23 cellular contexts compared by ENCODE assay signal in genomic region chr9:80720579-80720978, GRCh38.
DNase-seq lines count a peak whose midpoint lies in the region; ATAC-seq, FAIRE-seq and TF ChIP-seq lines count a peak whose summit lies in the region.
"Had no signal": no experiment of that assay in that cellular context is flagged by ENCODE, and none has a peak within 500 bp of the region (broad histone marks: within the 10 kb centered on the region; RNA-seq: fewer than 3 reads in every experiment).

No MANE protein-coding gene starts in this region.

- no peak for FAIRE-seq in bronchial epithelial cell (lab: Jason Lieb, UNC)
- FAIRE-seq: A204.1, D721Med, GM12878, H54 had no signal

- H3K4me3 Mint-ChIP-seq in MCF 10A (ENCODE audit: unreplicated experiment), result no peak overlapping the region
- H3K4me3 Mint-ChIP-seq in naive thymus-derived CD4-positive, alpha-beta T cell, result no peak overlapping the region
- H3K4me3 Mint-ChIP-seq: CD14-positive monocyte; CD4-positive, alpha-beta T cell; CD8-positive, alpha-beta memory T cell; GM23338 had no signal

- no TSS peak for BruUV-seq in MCF 10A (replicated peaks; lab: Mats Ljungman, UMichigan)

- POLR2A ChIA-PET in MCF 10A (lab: Yijun Ruan, JAX), result interaction anchor here (0.5 to 1.1 kb wide), 2 partner anchors 12 to 27 kb away, joined by 3 read pairs; no protein-coding TSS in a partner anchor
- POLR2A ChIA-PET in naive thymus-derived CD4-positive, alpha-beta T cell (lab: Charles Lee), result no interaction called here

- no peaks in the 10 kb centered on the region for H3K36me3 Mint-ChIP-seq in MCF 10A (ENCODE audit: insufficient read depth, unreplicated experiment)
- H3K36me3 Mint-ChIP-seq in naive thymus-derived CD4-positive, alpha-beta T cell, result no peaks in the 10 kb centered on the region
- H3K36me3 Mint-ChIP-seq: CD14-positive monocyte; CD8-positive, alpha-beta memory T cell had no signal

- no peak overlapping the region for H3K4me3 ChIP-seq in breast epithelium
- H3K4me3 ChIP-seq in bronchial epithelial cell (ENCODE audit: low read depth, low read length), result no peak overlapping the region
- no peak overlapping the region for H3K4me3 ChIP-seq in naive thymus-derived CD4-positive, alpha-beta T cell (ENCODE audit: low read length)
- H3K4me3 ChIP-seq: BLaER1 treated with 17β-estradiol and CSF1 and Interleukin-3, amounts not matched to agents 10 nM and 100 nM; GM12878; GM23338; HAP-1 had no signal

- no peaks in the 10 kb centered on the region for H3K27me3 ChIP-seq in breast epithelium
- H3K27me3 ChIP-seq in bronchial epithelial cell (ENCODE audit: control insufficient read depth, insufficient read depth, low read length), result no peaks in the 10 kb centered on the region
- no peaks in the 10 kb centered on the region for H3K27me3 ChIP-seq in naive thymus-derived CD4-positive, alpha-beta T cell (ENCODE audit: control insufficient read depth in 2 of 2, insufficient read depth in 2 of 2, low read length in 2 of 2)
- H3K27me3 ChIP-seq: BE2C; BLaER1 treated with 17β-estradiol and CSF1 and Interleukin-3, amounts not matched to agents 10 nM and 100 nM had no signal

- H3K36me3 ChIP-seq in breast epithelium, result no peaks in the 10 kb centered on the region
- H3K36me3 ChIP-seq in bronchial epithelial cell (ENCODE audit: control insufficient read depth, insufficient read depth, low read length), result no peaks in the 10 kb centered on the region
- H3K36me3 ChIP-seq in naive thymus-derived CD4-positive, alpha-beta T cell (ENCODE audit: control insufficient read depth in 2 of 3, insufficient read depth in 3 of 3, low read length in 3 of 3), result no peaks in the 10 kb centered on the region
- H3K36me3 ChIP-seq: BE2C; BLaER1 treated with 17β-estradiol and CSF1 and Interleukin-3, amounts not matched to agents 10 nM and 100 nM; HAP-1 had no signal

- TF ChIP-seq CTCF in MCF 10A (IDR thresholded peaks at IDR 0.05; ENCODE audit: unreplicated experiment) (no peak), breast epithelium (IDR thresholded peaks at IDR 0.05) (no peak), bronchial epithelial cell (IDR thresholded peaks at IDR 0.05; ENCODE audit: insufficient read depth, low read length, severe bottlenecking) (no peak)

- H3K4me1 Mint-ChIP-seq in MCF 10A (ENCODE audit: insufficient read depth, unreplicated experiment), result no peaks in the 10 kb centered on the region
- H3K4me1 Mint-ChIP-seq in naive thymus-derived CD4-positive, alpha-beta T cell, result peaks cover 0 to 3% (median 0%) of the 10 kb centered on the region in 7 donors
- H3K4me1 Mint-ChIP-seq: CD14-positive monocyte; CD8-positive, alpha-beta memory T cell; GM23338 had no signal

- H3K27ac ChIP-seq in breast epithelium, result no peak overlapping the region
- H3K27ac ChIP-seq in naive thymus-derived CD4-positive, alpha-beta T cell (ENCODE audit: low read depth, low read length), result no peak overlapping the region
- H3K27ac ChIP-seq: 22Rv1; BLaER1 treated with 17β-estradiol and CSF1 and Interleukin-3, amounts not matched to agents 10 nM and 100 nM had no signal

- H3K9me3 ChIP-seq in breast epithelium, result peaks cover 4 to 9% of the 10 kb centered on the region in 2 donors
- H3K9me3 ChIP-seq in naive thymus-derived CD4-positive, alpha-beta T cell (ENCODE audit: control insufficient read depth in 2 of 3, low read length in 3 of 3), result no peaks in the 10 kb centered on the region
- H3K9me3 ChIP-seq: BE2C, HAP-1 had no signal

- H3K4me1 ChIP-seq in breast epithelium, result no peaks in the 10 kb centered on the region
- no peaks in the 10 kb centered on the region for H3K4me1 ChIP-seq in naive thymus-derived CD4-positive, alpha-beta T cell (ENCODE audit: control insufficient read depth in 2 of 2, insufficient read depth in 2 of 2, low read length in 2 of 2)
- H3K4me1 ChIP-seq: BE2C; BLaER1 treated with 17β-estradiol and CSF1 and Interleukin-3, amounts not matched to agents 10 nM and 100 nM; HAP-1 had no signal

- peak; percentile 43 for DNase-seq in MCF 10A (ENCODE audit: unreplicated experiment)
- DNase-seq in breast epithelium (ENCODE audit: low spot score in 2 of 2), result no peak
- peak; percentile 53 for DNase-seq in bronchial epithelial cell (ENCODE audit: low read depth)
- DNase-seq in NK-92 (lab: John Stamatoyannopoulos, UW; ENCODE audit: unreplicated experiment), result no peak
- DNase-seq in HuH-7.5 (ENCODE audit: low spot score), result no peak
- DNase-seq in naive thymus-derived CD4-positive, alpha-beta T cell, result no peak
- DNase-seq: BE2C; CD4-positive, alpha-beta T cell; CD8-positive, alpha-beta memory T cell; DMS 273 treated with DMSO at 0.1 percent for 48 hours; DMS79; EL; GDM1 had no signal

- no peak overlapping the region for H3K27ac Mint-ChIP-seq in MCF 10A (ENCODE audit: low read depth, unreplicated experiment)
- no peak overlapping the region for H3K27ac Mint-ChIP-seq in naive thymus-derived CD4-positive, alpha-beta T cell
- H3K27ac Mint-ChIP-seq: CD14-positive monocyte; CD4-positive, alpha-beta T cell; CD8-positive, alpha-beta memory T cell; GM23338 had no signal

- no peak for TF ChIP-seq POLR2A in breast epithelium (IDR thresholded peaks at IDR 0.05)

- peaks cover 10% of the 10 kb centered on the region for H3K9me3 Mint-ChIP-seq in MCF 10A (ENCODE audit: unreplicated experiment)
- H3K9me3 Mint-ChIP-seq in naive thymus-derived CD4-positive, alpha-beta T cell, result peaks cover 4 to 29% (median 14%) of the 10 kb centered on the region in 11 donors

- H3K27me3 Mint-ChIP-seq in MCF 10A (ENCODE audit: insufficient read depth, unreplicated experiment), result no peaks in the 10 kb centered on the region
- H3K27me3 Mint-ChIP-seq in naive thymus-derived CD4-positive, alpha-beta T cell, result no peaks in the 10 kb centered on the region
- H3K27me3 Mint-ChIP-seq: CD4-positive, alpha-beta T cell; CD8-positive, alpha-beta memory T cell had no signal

- CTCF ChIA-PET in MCF 10A (lab: Yijun Ruan, JAX), result interaction anchor here (1.1 to 1.2 kb wide), 2 partner anchors 10 to 11 kb away, joined by 4 to 5 read pairs; no protein-coding TSS in a partner anchor
- CTCF ChIA-PET in naive thymus-derived CD4-positive, alpha-beta T cell (lab: Charles Lee), result no interaction called here

- intact Hi-C loops in MCF 10A (cut with micrococcal nuclease) (no loop called here), breast epithelium (cut with DNase I; ENCODE audit: low total_unique reads) (no loop called here)
- intact Hi-C loops in naive thymus-derived CD4-positive, alpha-beta T cell (cut with micrococcal nuclease), result no loop called here

- ATAC-seq in esophagus mucosa, result peak; percentile 63
- ATAC-seq in naive thymus-derived CD4-positive, alpha-beta T cell, result no peak
- ATAC-seq: GM12878, GM23338 had no signal

Comparison
In these comparisons a context has a peak if more than half of its experiments do, and no peak if none do; other contexts are left out.
1. DNase-seq: peak in MCF 10A (single experiment) and bronchial epithelial cell (single experiment); none in breast epithelium (0 of 2), NK-92 (single experiment), HuH-7.5 (single experiment) and naive thymus-derived CD4-positive, alpha-beta T cell (0 of 9).